Comparison of ENCODE assay signal across 1 cellular context in genomic region chr7:47543659-47544058, GRCh38.
TF ChIP-seq lines count a peak whose summit lies in the region.

No MANE protein-coding gene starts in this region.

TF ChIP-seq in IMR-90, 13 proteins besides CTCF, POLR2A, EP300 and RAD21 (continued from another document):
- no peak for TF ChIP-seq ELK1 (IDR thresholded peaks at IDR 0.05; ENCODE audit: borderline replicate concordance, low read depth, low read length)
- TF ChIP-seq USF2 (IDR thresholded peaks at IDR 0.05; ENCODE audit: low read depth, low read length) = no peak
- no peak for TF ChIP-seq MAZ (IDR thresholded peaks at IDR 0.05; ENCODE audit: borderline replicate concordance, low read depth, low read length)
